9 cellular contexts compared by ENCODE assay signal in genomic region chr14:92794961-92795360, GRCh38. TPM values are rescaled to one million over a fixed set of nuclear protein-coding genes. Genes with fewer than 3 reads are reported as not detected.
DNase-seq lines count a peak whose midpoint lies in the region; ATAC-seq and TF ChIP-seq lines count a peak whose summit lies in the region.
"Had no signal": no experiment of that assay in that cellular context is flagged by ENCODE, and none has a peak within 500 bp of the region (broad histone marks: within the 10 kb centered on the region; RNA-seq: fewer than 3 reads in every experiment).

No MANE protein-coding gene starts in this region.

- H3K9me3 ChIP-seq in mammary epithelial cell (replicated peaks; ENCODE audit: insufficient read depth, low read length) (no peaks in the 10 kb centered on the region), mucosa of descending colon (peaks cover 5% of the 10 kb centered on the region)

- H3K36me3 ChIP-seq in mammary epithelial cell (ENCODE audit: insufficient read depth, low read length) (peaks cover 7% of the 10 kb centered on the region), mucosa of descending colon (ENCODE audit: low read depth) (peaks cover 4% of the 10 kb centered on the region)

- H3K36me3 Mint-ChIP-seq in stimulated activated naive CD8-positive, alpha-beta T cell treated with anti-CD3 and anti-CD28 coated beads, Interleukin-15, Interleukin-2, amounts not matched to agents 100 ng/mL and 50 ng/mL, for 24 hours (ENCODE audit: low read depth), result peaks cover 27% of the 10 kb centered on the region

- H3K4me3 ChIP-seq in mammary epithelial cell (replicated peaks in 1 of 3; ENCODE audit: insufficient read depth in 1 of 3, low read depth in 2 of 3, low read length in 3 of 3) (peak overlapping the region; percentile 65 to 100 (median 99)), mucosa of descending colon (peak overlapping the region; percentile 72)

- CTCF ChIA-PET in mammary epithelial cell (lab: Charles Lee; ENCODE audit: low non-redundant PET), result no interaction called here

- no peaks in the 10 kb centered on the region for H3K27me3 Mint-ChIP-seq in stimulated activated naive CD8-positive, alpha-beta T cell treated with anti-CD3 and anti-CD28 coated beads, Interleukin-15, Interleukin-2, amounts not matched to agents 100 ng/mL and 50 ng/mL, for 24 hours

- peak overlapping the region; percentile 98 for H3K9ac ChIP-seq in mammary epithelial cell (ENCODE audit: insufficient read depth, low read length)

- peaks cover 50% of the 10 kb centered on the region for H3K79me2 ChIP-seq in mammary epithelial cell (ENCODE audit: insufficient read depth, low read length)

- H3K4me2 ChIP-seq in mammary epithelial cell (ENCODE audit: insufficient read depth, low read depth, low read length), result peak overlapping the region; percentile 91

- WGBS in mammary epithelial cell (ENCODE audit: low coverage, missing lambda C conversion rate), result 72% methylated on average over 4 of the region's 6 CpGs

- H3K4me1 ChIP-seq in mammary epithelial cell (ENCODE audit: insufficient read depth, low read length) (peaks cover 9% of the 10 kb centered on the region), mucosa of descending colon (ENCODE audit: low read depth) (peaks cover 14% of the 10 kb centered on the region)

- BruUV-seq in mammary epithelial cell (replicated peaks; lab: Mats Ljungman, UMichigan), result no TSS peak

- peak overlapping the region; percentile 96 for H2AFZ ChIP-seq in mammary epithelial cell (ENCODE audit: low read depth, low read length)

- peak overlapping the region; percentile 89 for H3K27ac ChIP-seq in mammary epithelial cell (ENCODE audit: insufficient read depth, low read depth, low read length)

- no peaks in the 10 kb centered on the region for H4K20me1 ChIP-seq in mammary epithelial cell (ENCODE audit: insufficient read depth, low read length)

- H3K4me3 Mint-ChIP-seq in stimulated activated naive CD8-positive, alpha-beta T cell treated with anti-CD3 and anti-CD28 coated beads, Interleukin-15, Interleukin-2, amounts not matched to agents 100 ng/mL and 50 ng/mL, for 24 hours, result peak overlapping the region; percentile 90

- peaks cover 47% of the 10 kb centered on the region for H3K4me1 Mint-ChIP-seq in stimulated activated naive CD8-positive, alpha-beta T cell treated with anti-CD3 and anti-CD28 coated beads, Interleukin-15, Interleukin-2, amounts not matched to agents 100 ng/mL and 50 ng/mL, for 24 hours (ENCODE audit: low read depth)

- in situ Hi-C loops in mammary epithelial cell (cut with MboI; ENCODE audit: low sequenced_read_pairs in 2 of 2), result loop anchor here in 1 of 2 donors (25.0 kb wide), 1 partner anchor 683 kb away; the partner anchor contains the start of genes ATXN3, CPSF2 and NDUFB1

- H3K27ac Mint-ChIP-seq in stimulated activated naive CD8-positive, alpha-beta T cell treated with anti-CD3 and anti-CD28 coated beads, Interleukin-15, Interleukin-2, amounts not matched to agents 100 ng/mL and 50 ng/mL, for 24 hours, result peak overlapping the region; percentile 85

- TF ChIP-seq CTCF in mammary epithelial cell (conservative IDR thresholded peaks at IDR 0.05 in 1 of 2, IDR thresholded peaks at IDR 0.05 in 1 of 2; ENCODE audit: extremely low read depth in 1 of 2, insufficient read depth in 1 of 2, low read depth in 1 of 2, low read length in 2 of 2), result no peak
- TF ChIP-seq CTCF in mucosa of descending colon (IDR thresholded peaks at IDR 0.05), result no peak

- no peak for ATAC-seq in stimulated activated naive CD8-positive, alpha-beta T cell treated with anti-CD3 and anti-CD28 coated beads, Interleukin-15, Interleukin-2, amounts not matched to agents 100 U/mL and 50 U/mL, for 24 hours
- ATAC-seq in mucosa of descending colon, result no peak
- no peak for ATAC-seq in HG03565 (IDR thresholded peaks at IDR 0.05; ENCODE audit: unreplicated experiment)
- ATAC-seq in GM19452 (IDR thresholded peaks at IDR 0.05; ENCODE audit: unreplicated experiment), result no peak

- dilution Hi-C loops in mammary epithelial cell (cut with HindIII; ENCODE audit: low sequenced_read_pairs), result no loop called here

- intact Hi-C loops in mammary epithelial cell (cut with micrococcal nuclease) (no loop called here), mucosa of descending colon (cut with DNase I, micrococcal nuclease) (no loop called here), posterior cingulate gyrus (cut with DNase I) (loop anchor here (2.0 to 10.0 kb wide), 2 partner anchors 46 to 670 kb away; partner anchors contain the start of genes CPSF2, LGMN and NDUFB1)

- H3K9me3 Mint-ChIP-seq in stimulated activated naive CD8-positive, alpha-beta T cell treated with anti-CD3 and anti-CD28 coated beads, Interleukin-15, Interleukin-2, amounts not matched to agents 100 ng/mL and 50 ng/mL, for 24 hours, result peaks cover 9% of the 10 kb centered on the region

- no peak for DNase-seq in stimulated activated naive CD8-positive, alpha-beta T cell treated with anti-CD3 and anti-CD28 coated beads, Interleukin-15, Interleukin-2, amounts not matched to agents 100 U/mL and 50 U/mL, for 24 hours
- DNase-seq in mammary epithelial cell (no peak), mucosa of descending colon (peak in 2 of 3 donors; percentile 41 to 52), posterior cingulate gyrus (no peak), kidney tubule cell (ENCODE audit: low spot score) (no peak)
- DNase-seq: cortex of kidney had no signal

- no peaks in the 10 kb centered on the region for H3K27me3 ChIP-seq in mammary epithelial cell (ENCODE audit: insufficient read depth, low read length)

RNA-seq across cellular contexts. Expression of gene GOLGA5, which starts 0.9 kb away (rescaled TPM):
- total RNA-seq in mammary epithelial cell, result 10 to 100 TPM; 38.1 to 48.5 TPM
- 18.9 TPM for polyA plus RNA-seq in mammary epithelial cell
- 16.0 TPM for polyA minus RNA-seq in mammary epithelial cell
- 10 to 100 TPM; 33.8 to 40.0 (median 39.2) TPM for total RNA-seq in mucosa of descending colon

RNA-seq across cellular contexts. Expression of gene LGMN, which starts 46.5 kb away (rescaled TPM):
- total RNA-seq in mammary epithelial cell, result 10 to 100 TPM; 28.8 to 30.2 TPM
- 47.9 TPM for polyA plus RNA-seq in mammary epithelial cell
- polyA minus RNA-seq in mammary epithelial cell, result 69.8 TPM
- total RNA-seq in mucosa of descending colon, result 100 to 1,000 TPM in 1 of 3 donors, 10 to 100 TPM in 2; 86.8 to 103 (median 94.3) TPM

Comparison
In these comparisons a context has a peak if more than half of its experiments do, and no peak if none do; other contexts are left out.
1. DNase-seq: peak in mucosa of descending colon (2 of 3); none in stimulated activated naive CD8-positive, alpha-beta T cell treated with anti-CD3 and anti-CD28 coated beads, Interleukin-15, Interleukin-2, amounts not matched to agents 100 U/mL and 50 U/mL, for 24 hours (single experiment), mammary epithelial cell (single experiment), posterior cingulate gyrus (0 of 10) and kidney tubule cell (single experiment).